Comparison of ENCODE assay signal across 14 cellular contexts in the genomic region with DNA sequence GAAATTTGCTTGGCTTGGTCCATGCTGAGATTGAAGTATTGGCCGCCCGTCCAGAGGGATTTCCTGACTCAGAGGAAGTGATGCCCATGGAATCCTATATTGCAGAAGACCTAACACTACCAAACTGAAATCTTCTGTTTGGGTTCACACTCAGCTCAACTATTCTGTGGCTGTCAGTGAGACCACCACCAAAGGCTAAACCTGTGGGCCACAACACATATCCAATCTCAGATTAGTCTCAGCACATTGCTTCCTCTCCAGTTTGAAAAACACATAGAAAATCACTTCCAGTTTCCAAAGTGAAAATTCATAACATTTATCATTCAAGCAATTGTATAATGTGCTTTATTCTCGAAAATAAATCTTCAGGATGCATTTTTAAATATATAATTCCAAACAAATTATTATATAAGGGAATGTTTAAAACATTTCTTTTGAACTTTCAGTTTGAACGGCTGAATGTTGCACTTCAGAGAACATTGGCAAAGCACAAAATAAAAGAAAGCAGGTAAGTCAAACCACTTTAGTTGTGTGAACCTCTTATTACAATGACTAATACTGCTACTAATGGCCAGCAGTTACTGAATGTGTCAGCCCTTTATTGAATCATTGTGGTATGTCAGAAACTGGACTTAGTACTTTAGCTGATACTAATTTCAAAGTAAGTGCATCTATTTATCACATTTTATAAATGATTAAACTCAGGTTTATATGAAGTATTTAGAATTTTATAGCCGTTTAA. TPM values are rescaled to one million over a fixed set of nuclear protein-coding genes. Genes with fewer than 3 reads are reported as not detected.
DNase-seq lines count a peak whose midpoint lies in the region; ATAC-seq and TF ChIP-seq lines count a peak whose summit lies in the region.
"Had no signal": no experiment of that assay in that cellular context is flagged by ENCODE, and none has a peak within 500 bp of the region (broad histone marks: within the 10 kb centered on the region; RNA-seq: fewer than 3 reads in every experiment).

No MANE protein-coding gene starts in this region.

- H3K27ac Mint-ChIP-seq in endothelial cell (ENCODE audit: unreplicated experiment): no peak overlapping the region

- H3K4me1 Mint-ChIP-seq in endothelial cell (ENCODE audit: unreplicated experiment): peaks cover 3% of the 10 kb centered on the region

- H3K4me3 Mint-ChIP-seq in endothelial cell (ENCODE audit: unreplicated experiment): no peak overlapping the region

- peak overlapping the region; percentile 69 for H3K27ac ChIP-seq in VCaP
- H3K27ac ChIP-seq: HL-60, neutrophil had no signal

- no peaks in the 10 kb centered on the region for H3K36me3 Mint-ChIP-seq in endothelial cell (ENCODE audit: low read depth, unreplicated experiment)

- H3K9me3 Mint-ChIP-seq in endothelial cell (ENCODE audit: unreplicated experiment): no peaks in the 10 kb centered on the region

- TF ChIP-seq CTCF in VCaP (conservative IDR thresholded peaks at IDR 0.05) (no peak), endothelial cell (IDR thresholded peaks at IDR 0.05; ENCODE audit: unreplicated experiment) (no peak)

- no peaks in the 10 kb centered on the region for H3K27me3 Mint-ChIP-seq in endothelial cell (ENCODE audit: unreplicated experiment)

- DNase-seq in A172 (ENCODE audit: low spot score): peak; percentile 41
- no peak for DNase-seq in activated naive CD4-positive, alpha-beta T cell treated with anti-CD3 and anti-CD28 coated beads, Interleukin-2, amount 50 U/mL, for 16 hours
- DNase-seq in stimulated activated CD4-positive, alpha-beta T cell treated with anti-CD3 and anti-CD28 coated beads, Interleukin-2, amount 100 ng/mL, for 24 hours: no peak
- DNase-seq in endothelial cell (ENCODE audit: low spot score): no peak
- DNase-seq in HK-2 (ENCODE audit: unreplicated experiment): no peak
- DNase-seq: activated gamma-delta T cell treated with Interleukin-2 at 50 U/mL for 16 hours, NCI-H1105, trophoblast cell had no signal

- ATAC-seq in GM19328 (IDR thresholded peaks at IDR 0.05; ENCODE audit: unreplicated experiment) (peak; percentile 73), HG03066 (IDR thresholded peaks at IDR 0.05; ENCODE audit: low read depth, unreplicated experiment) (peak; percentile 93)

RNA-seq across cellular contexts. Expression of a gene that starts 37.0 kb away (rescaled TPM):
- total RNA-seq in A172 (2014; rRNA removed; shearing (Covaris generic)): 0.05 and 2.9 TPM in 2 replicates
- not detected for total RNA-seq in endothelial cell (ENCODE audit: unreplicated experiment)
- total RNA-seq: OCI-LY7 had no signal

RNA-seq across cellular contexts. Expression of a gene that starts 55.2 kb away (rescaled TPM):
- total RNA-seq in A172 (2014; rRNA removed; shearing (Covaris generic)): 3.0 and 6.1 TPM in 2 replicates
- total RNA-seq in endothelial cell (ENCODE audit: unreplicated experiment): 1.1 TPM
- total RNA-seq: OCI-LY7 had no signal
